In genomic region chrX:150567645-150568319, GRCh38 we compare ENCODE assay signal across 8 cellular contexts. TPM values are rescaled to one million over a fixed set of nuclear protein-coding genes. Genes with fewer than 3 reads are reported as not detected.
DNase-seq lines count a peak whose midpoint lies in the region; ATAC-seq and TF ChIP-seq lines count a peak whose summit lies in the region.

No MANE protein-coding gene starts in this region.

- POLR2A ChIA-PET in RWPE1 (lab: Yijun Ruan, JAX; ENCODE audit: low non-redundant PET): no interaction called here

- peaks cover 3 to 25% (median 19%) of the 10 kb centered on the region in 4 donors for H3K4me1 ChIP-seq in esophagus muscularis mucosa
- H3K4me1 ChIP-seq in sigmoid colon: peaks cover 0 to 14% (median 4%) of the 10 kb centered on the region in 4 donors

- TF ChIP-seq CTCF in RWPE1 (conservative IDR thresholded peaks at IDR 0.05; ENCODE audit: low read depth): no peak
- TF ChIP-seq CTCF in esophagus muscularis mucosa (IDR thresholded peaks at IDR 0.05): no peak
- TF ChIP-seq CTCF in sigmoid colon (IDR thresholded peaks at IDR 0.05): no peak

- CTCF ChIA-PET in RWPE1 (lab: Yijun Ruan, JAX): interaction anchor here (0.6 kb wide), 1 partner anchor 369 kb away, joined by 7 read pairs; no protein-coding TSS in a partner anchor

- no peaks in the 10 kb centered on the region for H3K27me3 ChIP-seq in esophagus muscularis mucosa
- H3K27me3 ChIP-seq in sigmoid colon: no peaks in the 10 kb centered on the region

- intact Hi-C loops in esophagus muscularis mucosa (cut with DNase I) (no loop called here), sigmoid colon (cut with DNase I) (loop anchor here (2.0 to 10.0 kb wide), 4 partner anchors 21 to 613 kb away; partner anchors contain the start of gene MAMLD1)

- peak overlapping the region; percentile 71 for H3K27ac ChIP-seq in RWPE1
- peak overlapping the region; percentile 43 to 63 (median 57) for H3K27ac ChIP-seq in esophagus muscularis mucosa (replicated peaks in 1 of 4)
- peak overlapping the region; percentile 56 to 66 (median 60) for H3K27ac ChIP-seq in sigmoid colon

- peak; percentile 1 for ATAC-seq in GM21717 (IDR thresholded peaks at IDR 0.05; ENCODE audit: unreplicated experiment)
- ATAC-seq in HG03439 (IDR thresholded peaks at IDR 0.05; ENCODE audit: unreplicated experiment): no peak

- no peaks in the 10 kb centered on the region for H3K9me3 ChIP-seq in esophagus muscularis mucosa
- no peaks in the 10 kb centered on the region for H3K9me3 ChIP-seq in sigmoid colon

- DNase-seq in RWPE1 (ENCODE audit: low spot score) (no peak), esophagus muscularis mucosa (ENCODE audit: extremely low spot score) (no peak), sigmoid colon (no peak), GDM1 (lab: John Stamatoyannopoulos, UW) (no peak), OCI-M1 (lab: John Stamatoyannopoulos, UW) (no peak)
- no peak for DNase-seq in stimulated activated naive CD4-positive, alpha-beta T cell treated with Interleukin-2 at 50 U/mL for 16 hours (lab: John Stamatoyannopoulos, UW)

- H3K4me3 ChIP-seq in esophagus muscularis mucosa (peak overlapping the region; percentile 68 to 78 (median 74)), sigmoid colon (peak overlapping the region in 2 of 4 donors; percentile 17 to 78)

- WGBS in esophagus muscularis mucosa: 76% methylated on average over 22 of the region's 23 CpGs
- 27 to 50% methylated on average over 23 of the region's 23 CpGs for WGBS in sigmoid colon, 2 donors

- TF ChIP-seq POLR2A in esophagus muscularis mucosa (IDR thresholded peaks at IDR 0.05; ENCODE audit: low read depth) (no peak), sigmoid colon (IDR thresholded peaks at IDR 0.05) (no peak)

- TF ChIP-seq EP300 in esophagus muscularis mucosa (IDR thresholded peaks at IDR 0.05): no peak
- no peak for TF ChIP-seq EP300 in sigmoid colon (IDR thresholded peaks at IDR 0.05)

- no peaks in the 10 kb centered on the region for H3K36me3 ChIP-seq in esophagus muscularis mucosa
- no peaks in the 10 kb centered on the region for H3K36me3 ChIP-seq in sigmoid colon

RNA-seq across cellular contexts. Expression of gene MTM1, which starts 0.6 kb away (rescaled TPM):
- 10 to 100 TPM in 3 of 4 donors, 1 to 10 TPM in 1; 7.9 to 15.5 (median 11.4) TPM for total RNA-seq in esophagus muscularis mucosa
- total RNA-seq in sigmoid colon: 10 to 100 TPM; 14.4 to 23.5 (median 17.5) TPM
- polyA plus RNA-seq in sigmoid colon: 10 to 100 TPM; 13.1 to 30.1 (median 25.8) TPM
